10 cellular contexts compared by ENCODE assay signal in genomic region chr2:11203480-11203879, GRCh38.
A peak's percentile ranks its signal among the peaks of the same experiment; 100 is the strongest.
DNase-seq lines count a peak whose midpoint lies in the region; ATAC-seq lines count a peak whose summit lies in the region.
"Had no signal": no experiment of that assay in that cellular context is flagged by ENCODE, and none has a peak within 500 bp of the region (broad histone marks: within the 10 kb centered on the region; RNA-seq: fewer than 3 reads in every experiment).

No MANE protein-coding gene starts in this region.

- ATAC-seq in GM18511 (IDR thresholded peaks at IDR 0.05; ENCODE audit: unreplicated experiment), result no peak

- DNase-seq in DMS53 (lab: John Stamatoyannopoulos, UW) (peak; percentile 35), HCEC 1CT (peak; percentile 88), RKO (ENCODE audit: low spot score) (peak; percentile 96), iris pigment epithelial cell (ENCODE audit: low read depth) (peak; percentile 50), NCI-H82 (lab: John Stamatoyannopoulos, UW) (no peak), iPS-NIHi7 (ENCODE audit: extremely low spot score) (no peak)
- DNase-seq in stimulated activated CD8-positive, alpha-beta memory T cell treated with anti-CD3 and anti-CD28 coated beads, Interleukin-4, amount 100 ng/mL, for 48 hours, result no peak
- DNase-seq: Peyer's patch, retina had no signal

Comparison
In these comparisons a context has a peak if more than half of its experiments do, and no peak if none do; other contexts are left out.
1. DNase-seq: peak in DMS53 (single experiment), HCEC 1CT (single experiment), RKO (single experiment) and iris pigment epithelial cell (single experiment); none in stimulated activated CD8-positive, alpha-beta memory T cell treated with anti-CD3 and anti-CD28 coated beads, Interleukin-4, amount 100 ng/mL, for 48 hours (single experiment), NCI-H82 (single experiment) and iPS-NIHi7 (single experiment).